ENCODE assay signal across 33 cellular contexts in the genomic region with DNA sequence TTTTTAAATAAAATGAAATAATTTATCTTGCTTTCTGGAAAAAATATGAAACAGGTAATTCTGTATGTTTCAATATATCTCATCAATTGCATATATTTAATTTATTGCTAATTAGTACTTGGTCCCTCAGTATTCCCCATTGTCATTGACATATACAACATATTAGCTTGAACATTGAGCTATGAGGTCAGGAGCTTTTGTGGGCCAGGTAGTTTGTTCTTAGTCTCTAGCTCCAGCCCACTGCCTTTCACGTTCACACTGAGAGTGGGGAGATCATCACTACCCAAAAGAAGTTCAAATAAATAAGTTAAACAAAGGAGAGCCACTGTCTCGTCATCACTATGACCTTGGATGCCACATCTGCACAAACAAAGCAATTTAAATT. TPM values are rescaled to one million over a fixed set of nuclear protein-coding genes. Genes with fewer than 3 reads are reported as not detected.
"Had no signal": no experiment of that assay in that cellular context is flagged by ENCODE, and none has a peak within 500 bp of the region (broad histone marks: within the 10 kb centered on the region; RNA-seq: fewer than 3 reads in every experiment).

No MANE protein-coding gene starts in this region.

- H3K4me3 ChIP-seq: body of pancreas, breast epithelium, K562, Peyer's patch had no signal

- H3K4me1 ChIP-seq: body of pancreas, breast epithelium, Peyer's patch had no signal

- DNase-seq: activated CD4-positive, alpha-beta memory T cell treated with anti-CD3 and anti-CD28 coated beads, Interleukin-2, amount 10 ng/mL, durations not matched to agents 7 days and 5 days; activated CD4-positive, alpha-beta T cell treated with anti-CD3 and anti-CD28 coated beads for 1 hour; activated CD4-positive, alpha-beta T cell treated with anti-CD3 and anti-CD28 coated beads for 48 hours; activated CD4-positive, CD25-positive, alpha-beta regulatory T cell; activated CD8-positive, alpha-beta memory T cell treated with anti-CD3 and anti-CD28 coated beads for 24 hours; activated effector memory CD4-positive, alpha-beta T cell treated with anti-CD3 and anti-CD28 coated beads, Interleukin-2, amount 50 U/mL, for 16 hours; activated naive CD4-positive, alpha-beta T cell; activated naive CD4-positive, alpha-beta T cell treated with anti-CD3 and anti-CD28 coated beads, Interleukin-2, amount 50 U/mL, for 16 hours; activated naive CD8-positive, alpha-beta T cell treated with anti-CD3 and anti-CD28 coated beads for 36 hours; activated T-cell treated with anti-CD3 and anti-CD28 coated beads, Interleukin-2, amount 50 U/mL, for 1 hour; activated T-cell treated with anti-CD3 and anti-CD28 coated beads, Interleukin-2, amount 50 U/mL, for 72 hours; amniotic stem cell; body of pancreas; cerebellar nuclear complex; Karpas-422; NCI-H1092; NCI-H1436 treated with DMSO at 0.1 percent for 48 hours; NCI-H1694 treated with DMSO at 0.1 percent for 48 hours; NCI-H2029; NCI-H345; NCI-H524 treated with DMSO at 0.1 percent for 48 hours; NK-92 treated with Interleukin-12 subunit alpha and Interleukin-12 subunit beta, amount 100 ng/mL, for 24 hours; PC-3; Peyer's patch; RPMI8226; SW 1271; T-helper 1 cell; T-helper 2 cell; T-helper 9 cell; WERI-Rb-1 had no signal

- H3K27ac ChIP-seq: body of pancreas, breast epithelium, Peyer's patch, WERI-Rb-1 had no signal

- H3K9me3 ChIP-seq: body of pancreas, breast epithelium, Peyer's patch had no signal

- ATAC-seq: activated T-cell treated with anti-CD3 and anti-CD28 coated beads, Interleukin-2, amount 50 U/mL, for 72 hours; activated T-helper 17 cell treated with anti-CD3 and anti-CD28 coated beads, Interleukin-2, amount 50 U/mL, for 72 hours; body of pancreas; K562; PC-3 had no signal

- H3K36me3 ChIP-seq: breast epithelium, Peyer's patch, WERI-Rb-1 had no signal

- H3K27me3 ChIP-seq: body of pancreas, breast epithelium, Peyer's patch had no signal

RNA-seq across cellular contexts. Expression of gene DKK1, which starts 54.7 kb away (rescaled TPM):
- total RNA-seq: activated CD4-positive, alpha-beta memory T cell treated with anti-CD3 and anti-CD28 coated beads, Interleukin-2, amount 10 ng/mL, durations not matched to agents 7 days and 5 days; activated naive CD8-positive, alpha-beta T cell treated with anti-CD3 and anti-CD28 coated beads for 36 hours; activated T-cell treated with anti-CD3 and anti-CD28 coated beads, Interleukin-2, amount 50 U/mL, for 72 hours; activated T-helper 17 cell treated with anti-CD3 and anti-CD28 coated beads, Interleukin-2, amount 50 U/mL, for 72 hours; body of pancreas had no signal
- polyA plus RNA-seq: K562 had no signal
